ENCODE assay signal across 13 cellular contexts in the genomic region with DNA sequence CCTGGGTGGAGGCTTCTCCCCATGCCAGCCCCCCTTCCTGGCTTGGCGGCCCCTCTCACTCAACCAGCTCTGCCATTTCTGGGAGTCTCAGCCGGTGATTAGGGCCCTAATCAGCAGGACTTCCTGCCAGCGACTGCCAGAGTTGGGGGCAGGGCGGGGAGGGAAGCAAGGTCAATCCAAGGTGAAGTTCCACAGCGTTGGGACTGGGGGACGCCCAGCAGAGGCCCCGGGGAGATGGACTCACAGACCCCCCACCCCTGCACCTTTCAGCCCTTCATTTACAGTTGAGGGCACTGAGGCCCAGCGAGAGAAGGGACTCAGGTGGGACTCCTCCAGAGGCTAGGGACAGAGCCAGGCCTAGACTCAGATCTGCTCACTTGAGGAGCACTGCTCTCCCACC.
DNase-seq lines count a peak whose midpoint lies in the region; ATAC-seq and TF ChIP-seq lines count a peak whose summit lies in the region.
"Had no signal": no experiment of that assay in that cellular context is flagged by ENCODE, and none has a peak within 500 bp of the region (broad histone marks: within the 10 kb centered on the region; RNA-seq: fewer than 3 reads in every experiment).

No MANE protein-coding gene starts in this region.

- CTCF ChIA-PET in RWPE1 (lab: Yijun Ruan, JAX): interaction anchor here (0.7 to 1.2 kb wide), 4 partner anchors 38 to 148 kb away, joined by 3 to 5 read pairs (median 4); no protein-coding TSS in a partner anchor

- 34 to 38% methylated on average over 8 of the region's 8 CpGs for WGBS in lung, 2 donors

- H3K27me3 ChIP-seq in duodenal mucosa (ENCODE audit: control insufficient read depth in 1 of 2, insufficient read depth in 2 of 2, low read length in 2 of 2): no peaks in the 10 kb centered on the region
- H3K27me3 ChIP-seq in lung (ENCODE audit: control insufficient read depth, insufficient read depth): no peaks in the 10 kb centered on the region

- H3K36me3 ChIP-seq in duodenal mucosa (ENCODE audit: control insufficient read depth in 1 of 2, insufficient read depth in 2 of 2, low read length in 2 of 2) (no peaks in the 10 kb centered on the region), lung (ENCODE audit: control insufficient read depth in 2 of 2, insufficient read depth in 2 of 2, low read length in 2 of 2) (peaks cover 0 to 11% of the 10 kb centered on the region in 2 donors)

- H3K4me3 ChIP-seq in duodenal mucosa (ENCODE audit: low read depth in 1 of 2, low read length in 2 of 2): no peak overlapping the region
- H3K4me3 ChIP-seq in lung: no peak overlapping the region

- H3K9ac ChIP-seq in duodenal mucosa (ENCODE audit: low read depth in 1 of 2, low read length in 2 of 2): no peak overlapping the region

- POLR2A ChIA-PET in RWPE1 (lab: Yijun Ruan, JAX; ENCODE audit: low non-redundant PET): no interaction called here

- H3K27ac ChIP-seq in RWPE1 (peak overlapping the region; percentile 94), duodenal mucosa (ENCODE audit: low read depth, low read length) (peak overlapping the region; percentile 59), lung (ENCODE audit: low read depth in 1 of 2, low read length in 1 of 2) (peak overlapping the region; percentile 95), substantia nigra (ENCODE audit: low read depth, low read length, poor library complexity, severe bottlenecking) (peak overlapping the region; percentile 35)

- H3K4me1 ChIP-seq in duodenal mucosa (ENCODE audit: control insufficient read depth in 1 of 2, insufficient read depth in 2 of 2, low read length in 2 of 2): peaks cover 34 to 52% of the 10 kb centered on the region in 2 donors
- H3K4me1 ChIP-seq in lung (ENCODE audit: control insufficient read depth in 2 of 2, insufficient read depth in 2 of 2, low read length in 2 of 2): peaks cover 29 to 73% of the 10 kb centered on the region in 2 donors

- TF ChIP-seq CTCF in RWPE1 (conservative IDR thresholded peaks at IDR 0.05; ENCODE audit: low read depth) (no peak), lung (IDR thresholded peaks at IDR 0.05; ENCODE audit: control extremely low read depth, extremely low read depth) (no peak)

- DNase-seq in RWPE1 (ENCODE audit: low spot score): no peak
- no peak for DNase-seq in lung (ENCODE audit: low spot score)
- DNase-seq in substantia nigra (lab: John Stamatoyannopoulos, UW): no peak
- DNase-seq in DMS53 treated with DMSO at 0.1 percent for 48 hours (lab: John Stamatoyannopoulos, UW; ENCODE audit: unreplicated experiment): no peak
- no peak for DNase-seq in ureter (ENCODE audit: low spot score)
- DNase-seq in NCI-H526 (lab: John Stamatoyannopoulos, UW): no peak
- DNase-seq in GM03348 (ENCODE audit: low spot score): no peak
- DNase-seq: cerebellar nuclear complex; glutamatergic neuron; stimulated activated naive CD8-positive, alpha-beta T cell treated with anti-CD3 and anti-CD28 coated beads, Interleukin-15, Interleukin-2, amounts not matched to agents 100 U/mL and 50 U/mL, for 24 hours had no signal

- H3K9me3 ChIP-seq in duodenal mucosa (ENCODE audit: control insufficient read depth in 1 of 2, low read length in 2 of 2) (no peaks in the 10 kb centered on the region), lung (ENCODE audit: control insufficient read depth in 2 of 2, insufficient read depth in 1 of 2, low read length in 1 of 2) (no peaks in the 10 kb centered on the region)

- no peak for ATAC-seq in lung (ENCODE audit: insufficient read depth, low FRiP score)
- ATAC-seq: HCT116; Panc1; stimulated activated naive CD8-positive, alpha-beta T cell treated with anti-CD3 and anti-CD28 coated beads, Interleukin-15, Interleukin-2, amounts not matched to agents 100 U/mL and 50 U/mL, for 24 hours had no signal

Comparison
In these comparisons a context has a peak if more than half of its experiments do, and no peak if none do; other contexts are left out.
1. H3K27ac ChIP-seq: peak in every context shown above with its lines; median percentile 95 in lung; 94 in RWPE1; 59 in duodenal mucosa; 35 in substantia nigra.